1 cellular context compared by ENCODE assay signal in the genomic region with DNA sequence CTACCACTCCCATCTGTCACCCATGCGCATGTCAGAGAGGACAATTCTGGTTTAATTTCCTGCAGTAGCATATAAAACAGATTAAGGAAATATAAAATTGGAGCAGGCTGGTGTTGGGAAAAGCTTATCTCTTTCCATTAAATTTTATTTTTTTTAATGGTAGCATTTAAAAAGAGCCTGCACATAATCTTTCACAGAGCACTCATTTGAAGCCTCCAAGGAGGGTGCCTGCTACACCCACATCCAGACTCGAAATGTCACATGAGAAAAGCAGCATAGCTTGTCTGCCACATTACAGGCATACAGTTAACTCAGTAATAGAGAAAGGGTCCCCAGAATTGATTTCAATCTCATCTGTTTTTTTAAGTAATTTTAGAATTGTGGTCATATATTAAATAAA.
A peak's percentile ranks its signal among the peaks of the same experiment; 100 is the strongest.
TF ChIP-seq lines count a peak whose summit lies in the region.

No MANE protein-coding gene starts in this region.

TF ChIP-seq in SK-N-SH, 30 proteins besides CTCF, POLR2A, EP300 and RAD21 (continued from another document):
- TF ChIP-seq, protein P1, sequence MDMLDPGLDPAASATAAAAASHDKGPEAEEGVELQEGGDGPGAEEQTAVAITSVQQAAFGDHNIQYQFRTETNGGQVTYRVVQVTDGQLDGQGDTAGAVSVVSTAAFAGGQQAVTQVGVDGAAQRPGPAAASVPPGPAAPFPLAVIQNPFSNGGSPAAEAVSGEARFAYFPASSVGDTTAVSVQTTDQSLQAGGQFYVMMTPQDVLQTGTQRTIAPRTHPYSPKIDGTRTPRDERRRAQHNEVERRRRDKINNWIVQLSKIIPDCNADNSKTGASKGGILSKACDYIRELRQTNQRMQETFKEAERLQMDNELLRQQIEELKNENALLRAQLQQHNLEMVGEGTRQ (IDR thresholded peaks at IDR 0.05; ENCODE audit: borderline replicate concordance, low read depth, low read length) = no peak
- TF ChIP-seq, protein P2, sequence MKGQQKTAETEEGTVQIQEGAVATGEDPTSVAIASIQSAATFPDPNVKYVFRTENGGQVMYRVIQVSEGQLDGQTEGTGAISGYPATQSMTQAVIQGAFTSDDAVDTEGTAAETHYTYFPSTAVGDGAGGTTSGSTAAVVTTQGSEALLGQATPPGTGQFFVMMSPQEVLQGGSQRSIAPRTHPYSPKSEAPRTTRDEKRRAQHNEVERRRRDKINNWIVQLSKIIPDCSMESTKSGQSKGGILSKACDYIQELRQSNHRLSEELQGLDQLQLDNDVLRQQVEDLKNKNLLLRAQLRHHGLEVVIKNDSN (IDR thresholded peaks at IDR 0.05; ENCODE audit: borderline replicate concordance, low read depth) = no peak
- no peak for TF ChIP-seq FOSL2 (IDR thresholded peaks at IDR 0.05; ENCODE audit: borderline replicate concordance, low read depth)
- TF ChIP-seq FOXJ3 (CRISPR knock-in tag; IDR thresholded peaks at IDR 0.05) = no peak
- TF ChIP-seq MXI1 (IDR thresholded peaks at IDR 0.05; ENCODE audit: low read depth, low read length) = peak; percentile 72; the same call in 1 of the 2 replicates
- no peak for TF ChIP-seq TAF1 (IDR thresholded peaks at IDR 0.05; ENCODE audit: borderline replicate concordance, low read depth, low read length)
- peak; percentile 13; the same call in 1 of the 2 replicates for TF ChIP-seq TCF12 (IDR thresholded peaks at IDR 0.05)
- TF ChIP-seq, protein P3, sequence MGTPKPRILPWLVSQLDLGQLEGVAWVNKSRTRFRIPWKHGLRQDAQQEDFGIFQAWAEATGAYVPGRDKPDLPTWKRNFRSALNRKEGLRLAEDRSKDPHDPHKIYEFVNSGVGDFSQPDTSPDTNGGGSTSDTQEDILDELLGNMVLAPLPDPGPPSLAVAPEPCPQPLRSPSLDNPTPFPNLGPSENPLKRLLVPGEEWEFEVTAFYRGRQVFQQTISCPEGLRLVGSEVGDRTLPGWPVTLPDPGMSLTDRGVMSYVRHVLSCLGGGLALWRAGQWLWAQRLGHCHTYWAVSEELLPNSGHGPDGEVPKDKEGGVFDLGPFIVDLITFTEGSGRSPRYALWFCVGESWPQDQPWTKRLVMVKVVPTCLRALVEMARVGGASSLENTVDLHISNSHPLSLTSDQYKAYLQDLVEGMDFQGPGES (IDR thresholded peaks at IDR 0.05; ENCODE audit: low read depth, low read length) = no peak
- TF ChIP-seq, protein P4, sequence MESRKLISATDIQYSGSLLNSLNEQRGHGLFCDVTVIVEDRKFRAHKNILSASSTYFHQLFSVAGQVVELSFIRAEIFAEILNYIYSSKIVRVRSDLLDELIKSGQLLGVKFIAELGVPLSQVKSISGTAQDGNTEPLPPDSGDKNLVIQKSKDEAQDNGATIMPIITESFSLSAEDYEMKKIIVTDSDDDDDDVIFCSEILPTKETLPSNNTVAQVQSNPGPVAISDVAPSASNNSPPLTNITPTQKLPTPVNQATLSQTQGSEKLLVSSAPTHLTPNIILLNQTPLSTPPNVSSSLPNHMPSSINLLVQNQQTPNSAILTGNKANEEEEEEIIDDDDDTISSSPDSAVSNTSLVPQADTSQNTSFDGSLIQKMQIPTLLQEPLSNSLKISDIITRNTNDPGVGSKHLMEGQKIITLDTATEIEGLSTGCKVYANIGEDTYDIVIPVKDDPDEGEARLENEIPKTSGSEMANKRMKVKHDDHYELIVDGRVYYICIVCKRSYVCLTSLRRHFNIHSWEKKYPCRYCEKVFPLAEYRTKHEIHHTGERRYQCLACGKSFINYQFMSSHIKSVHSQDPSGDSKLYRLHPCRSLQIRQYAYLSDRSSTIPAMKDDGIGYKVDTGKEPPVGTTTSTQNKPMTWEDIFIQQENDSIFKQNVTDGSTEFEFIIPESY (IDR thresholded peaks at IDR 0.05; ENCODE audit: borderline replicate concordance, low read depth) = no peak
- no peak for TF ChIP-seq NFIC (IDR thresholded peaks at IDR 0.05; ENCODE audit: borderline replicate concordance)
- peak; percentile 57 for TF ChIP-seq CHD2 (IDR thresholded peaks at IDR 0.05; ENCODE audit: low read length, partially characterized antibody)
- TF ChIP-seq POLR2AphosphoS5 (IDR thresholded peaks at IDR 0.05; ENCODE audit: low read depth, low read length) = no peak
- peak; percentile 78 for TF ChIP-seq GATA2 (CRISPR knock-in tag; IDR thresholded peaks at IDR 0.05)
- TF ChIP-seq YY1 (IDR thresholded peaks at IDR 0.05; ENCODE audit: low read depth) = no peak
- peak; percentile 46; the same call in 1 of the 2 replicates for TF ChIP-seq NRF1 (IDR thresholded peaks at IDR 0.05; ENCODE audit: low read depth, low read length)
